Comparison of ENCODE assay signal across 11 cellular contexts in genomic region chr2:74501335-74502071, GRCh38. TPM values are rescaled to one million over a fixed set of nuclear protein-coding genes. Genes with fewer than 3 reads are reported as not detected.
A peak's percentile ranks its signal among the peaks of the same experiment; 100 is the strongest.
DNase-seq lines count a peak whose midpoint lies in the region; ATAC-seq and TF ChIP-seq lines count a peak whose summit lies in the region.
"Had no signal": no experiment of that assay in that cellular context is flagged by ENCODE, and none has a peak within 500 bp of the region (broad histone marks: within the 10 kb centered on the region; RNA-seq: fewer than 3 reads in every experiment).

No MANE protein-coding gene starts in this region.

- peak overlapping the region; percentile 89 for H3K9ac ChIP-seq in Karpas-422 (ENCODE audit: low read length)
- H3K9ac ChIP-seq in duodenal mucosa (ENCODE audit: low read depth in 1 of 2, low read length in 2 of 2) = peak overlapping the region in 1 of 2 donors; percentile 15

- no peak overlapping the region for H2AFZ ChIP-seq in Karpas-422 (ENCODE audit: low read length)

- no peaks in the 10 kb centered on the region for H3K9me2 ChIP-seq in Karpas-422 (replicated peaks; ENCODE audit: insufficient read depth, low read length)

- H3K9me3 ChIP-seq in Karpas-422 (ENCODE audit: low read length) (no peaks in the 10 kb centered on the region), duodenal mucosa (ENCODE audit: control insufficient read depth in 1 of 2, low read length in 2 of 2) (no peaks in the 10 kb centered on the region), ascending aorta (no peaks in the 10 kb centered on the region)

- H3K79me2 ChIP-seq in Karpas-422 (ENCODE audit: low read length) = peaks cover 27% of the 10 kb centered on the region

- H4K20me1 ChIP-seq in Karpas-422 (ENCODE audit: insufficient read depth, low read depth, low read length) = no peaks in the 10 kb centered on the region

- BruUV-seq in Calu3 (replicated peaks; lab: Mats Ljungman, UMichigan) = no TSS peak

- intact Hi-C loops in Calu3 (cut with micrococcal nuclease; ENCODE audit: unreplicated experiment) (no loop called here), natural killer cell (cut with micrococcal nuclease) (no loop called here), ascending aorta (cut with DNase I) (no loop called here)

- peaks cover 60% of the 10 kb centered on the region for H3K36me3 Mint-ChIP-seq in Calu3 (ENCODE audit: insufficient read depth, unreplicated experiment)
- H3K36me3 Mint-ChIP-seq in natural killer cell = no peaks in the 10 kb centered on the region

- H3K4me2 ChIP-seq in Karpas-422 (ENCODE audit: low read depth, low read length, poor library complexity, severe bottlenecking) = peak overlapping the region; percentile 89

- H3K4me3 Mint-ChIP-seq in Calu3 (ENCODE audit: low read depth, unreplicated experiment) = peak overlapping the region; percentile 84
- peak overlapping the region; percentile 88 for H3K4me3 Mint-ChIP-seq in natural killer cell

- no peaks in the 10 kb centered on the region for H3K9me3 Mint-ChIP-seq in Calu3 (ENCODE audit: low read depth, unreplicated experiment)
- no peaks in the 10 kb centered on the region for H3K9me3 Mint-ChIP-seq in natural killer cell

- no peaks in the 10 kb centered on the region for H3K27me3 ChIP-seq in Karpas-422 (ENCODE audit: low read length)
- H3K27me3 ChIP-seq in duodenal mucosa (ENCODE audit: control insufficient read depth in 1 of 2, insufficient read depth in 2 of 2, low read length in 2 of 2) = peaks cover 0 to 12% of the 10 kb centered on the region in 2 donors
- peaks cover 5% of the 10 kb centered on the region for H3K27me3 ChIP-seq in ascending aorta

- no peak for TF ChIP-seq CTCF in Calu3 (IDR thresholded peaks at IDR 0.05; ENCODE audit: unreplicated experiment)
- TF ChIP-seq CTCF in natural killer cell (IDR thresholded peaks at IDR 0.05) = no peak
- no peak for TF ChIP-seq CTCF in ascending aorta (IDR thresholded peaks at IDR 0.05)

- ATAC-seq in natural killer cell = no peak

- no peak for DNase-seq in Calu3
- peak; percentile 51 for DNase-seq in Karpas-422
- DNase-seq in natural killer cell = no peak
- no peak for DNase-seq in SKM-1 (lab: John Stamatoyannopoulos, UW; ENCODE audit: unreplicated experiment)
- no peak for DNase-seq in ascending aorta (ENCODE audit: low spot score in 2 of 2)
- DNase-seq in DMS153 (lab: John Stamatoyannopoulos, UW) = no peak
- DNase-seq in NCI-H2196 (lab: John Stamatoyannopoulos, UW; ENCODE audit: unreplicated experiment) = no peak
- DNase-seq: NCI-H2081 treated with DMSO at 0.1 percent for 48 hours, occipital lobe had no signal

- H3K27ac ChIP-seq in Karpas-422 (ENCODE audit: low read length) (no peak overlapping the region), duodenal mucosa (ENCODE audit: low read depth, low read length) (no peak overlapping the region), ascending aorta (no peak overlapping the region)
- H3K27ac ChIP-seq: RWPE1 had no signal

- H3K4me3 ChIP-seq in Karpas-422 (ENCODE audit: low read length) (peak overlapping the region; percentile 83; the same call in 1 of the 2 replicates), duodenal mucosa (ENCODE audit: low read depth in 1 of 2, low read length in 2 of 2) (peak overlapping the region; percentile 88 to 94), ascending aorta (no peak overlapping the region)

- H3K4me1 ChIP-seq in Karpas-422 (ENCODE audit: low read length) (peaks cover 53% of the 10 kb centered on the region), duodenal mucosa (ENCODE audit: control insufficient read depth in 1 of 2, insufficient read depth in 2 of 2, low read length in 2 of 2) (peaks cover 58 to 71% of the 10 kb centered on the region in 2 donors), ascending aorta (peaks cover 3 to 22% of the 10 kb centered on the region in 2 donors)

- H3K4me1 Mint-ChIP-seq in Calu3 (ENCODE audit: low read depth, unreplicated experiment) = peaks cover 43% of the 10 kb centered on the region
- peaks cover 39 to 75% of the 10 kb centered on the region in 2 donors for H3K4me1 Mint-ChIP-seq in natural killer cell

- H3K27me3 Mint-ChIP-seq in Calu3 (ENCODE audit: unreplicated experiment) (peaks cover 15% of the 10 kb centered on the region), natural killer cell (ENCODE audit: low read depth in 2 of 2) (peaks cover 0 to 8% of the 10 kb centered on the region in 2 donors)

- CTCF ChIA-PET in Calu3 (lab: Charles Lee) = interaction anchor here (0.5 to 1.0 kb wide), 3 partner anchors 14 to 597 kb away, joined by 3 to 4 read pairs (median 3); no protein-coding TSS in a partner anchor

- H3K36me3 ChIP-seq in Karpas-422 (ENCODE audit: insufficient read depth, low read length) = peaks cover 9% of the 10 kb centered on the region; the same call in 1 of the 2 replicates
- H3K36me3 ChIP-seq in duodenal mucosa (ENCODE audit: control insufficient read depth in 1 of 2, insufficient read depth in 2 of 2, low read length in 2 of 2) = peaks cover 0 to 11% of the 10 kb centered on the region in 2 donors
- peaks cover 7 to 14% of the 10 kb centered on the region in 2 donors for H3K36me3 ChIP-seq in ascending aorta

- no peak overlapping the region for H3K27ac Mint-ChIP-seq in Calu3 (ENCODE audit: unreplicated experiment)
- H3K27ac Mint-ChIP-seq in natural killer cell = peak overlapping the region; percentile 46 to 90

RNA-seq across cellular contexts. Expression of gene LBX2, which starts 2.1 kb away (rescaled TPM):
- total RNA-seq in Calu3 (2022) (3.0 and 3.5 TPM in 2 replicates), natural killer cell (1 to 10 TPM; 1.7 to 1.9 (median 1.8) TPM), ascending aorta (3.0 TPM)
- 7.2 and 15.8 TPM in 2 replicates for total RNA-seq in Karpas-422 (2014; rRNA removed; shearing (Covaris generic); ENCODE audit: low replicate concordance)
- total RNA-seq: occipital lobe had no signal

RNA-seq across cellular contexts. Expression of gene PCGF1, which starts 6.0 kb away (rescaled TPM):
- total RNA-seq in Calu3 (2022) (25.9 TPM in 2 replicates), natural killer cell (10 to 100 TPM; 22.9 to 35.9 (median 33.2) TPM), ascending aorta (not detected)
- 44.8 and 58.3 TPM in 2 replicates for total RNA-seq in Karpas-422 (2014; rRNA removed; shearing (Covaris generic); ENCODE audit: low replicate concordance)

RNA-seq across cellular contexts. Expression of gene TLX2, which starts 12.7 kb away (rescaled TPM):
- total RNA-seq in Calu3 (2022) = not detected in 2 replicates
- total RNA-seq in Karpas-422 (2014; rRNA removed; shearing (Covaris generic); ENCODE audit: low replicate concordance) = 0.25 and 2.5 TPM in 2 replicates
- total RNA-seq in natural killer cell = under 1 TPM in 2 of 3 donors, not detected in 1; 0.23 to 0.45 TPM
- total RNA-seq in ascending aorta = not detected
- total RNA-seq: occipital lobe had no signal

RNA-seq across cellular contexts. Expression of gene TTC31, which starts 18.6 kb away (rescaled TPM):
- 26.2 and 32.9 TPM in 2 replicates for total RNA-seq in Calu3 (2022)
- 47.5 and 54.9 TPM in 2 replicates for total RNA-seq in Karpas-422 (2014; rRNA removed; shearing (Covaris generic); ENCODE audit: low replicate concordance)
- 10 to 100 TPM; 51.3 to 59.7 (median 53.1) TPM for total RNA-seq in natural killer cell
- total RNA-seq in ascending aorta = 19.5 TPM

RNA-seq across cellular contexts. Expression of gene CCDC142, which starts 18.7 kb away (rescaled TPM):
- total RNA-seq in Calu3 (2022) = 29.9 and 30.4 TPM in 2 replicates
- total RNA-seq in Karpas-422 (2014; rRNA removed; shearing (Covaris generic); ENCODE audit: low replicate concordance) = 47.7 and 50.5 TPM in 2 replicates
- total RNA-seq in natural killer cell = 10 to 100 TPM; 14.9 to 25.2 (median 15.6) TPM
- 16.5 TPM for total RNA-seq in ascending aorta

Comparison
In these comparisons a context has a peak if more than half of its experiments do, and no peak if none do; other contexts are left out.
1. H3K4me3 ChIP-seq: peak in Karpas-422 (single experiment) and duodenal mucosa (2 of 2); none in ascending aorta (0 of 2).
2. RNA of gene PCGF1, which starts 6.0 kb away (total RNA-seq): 44.8 to 58.3 TPM in Karpas-422, 22.9 to 35.9 TPM in natural killer cell and 25.9 TPM in Calu3; not detected in ascending aorta (single experiment); every median in the first group is over 10 times any median in the second.